ENCODE assay signal across 31 cellular contexts in the genomic region with DNA sequence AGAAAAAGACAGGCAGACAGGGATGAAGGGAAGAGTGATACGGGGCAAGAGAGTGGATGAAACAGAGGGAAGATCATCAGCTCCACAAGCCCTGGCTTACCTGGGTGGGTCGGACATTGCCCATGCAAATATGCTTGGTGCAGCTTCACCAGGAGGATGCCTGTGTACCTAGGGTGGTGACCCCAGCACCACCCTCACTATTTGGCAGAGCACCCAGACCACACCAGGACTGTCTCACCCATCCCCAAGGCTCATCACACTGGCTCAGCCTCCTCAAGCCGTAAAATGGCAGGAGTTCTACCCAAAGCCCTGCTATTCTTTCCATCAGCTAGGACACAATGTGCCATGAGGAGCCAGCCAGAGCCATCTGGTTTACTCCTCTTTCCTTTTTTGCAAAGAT. TPM values are rescaled to one million over a fixed set of nuclear protein-coding genes. Genes with fewer than 3 reads are reported as not detected.
"Had no signal": no experiment of that assay in that cellular context is flagged by ENCODE, and none has a peak within 500 bp of the region (broad histone marks: within the 10 kb centered on the region; RNA-seq: fewer than 3 reads in every experiment).

No MANE protein-coding gene starts in this region.

- H3K9ac ChIP-seq: KMS-11, SK-N-SH had no signal

- H3K27me3 ChIP-seq: adrenal gland, body of pancreas, breast epithelium, Peyer's patch had no signal

- ATAC-seq: activated CD4-positive, alpha-beta T cell treated with anti-CD3 and anti-CD28 coated beads for 36 hours; activated CD4-positive, CD25-positive, alpha-beta regulatory T cell treated with anti-CD3 and anti-CD28 coated beads, Interleukin-2, amount 50 U/mL, for 24 hours; activated CD8-positive, alpha-beta T cell treated with anti-CD3 and anti-CD28 coated beads, Interleukin-2, amount 10 ng/mL, durations not matched to agents 7 days and 5 days; activated naive CD4-positive, alpha-beta T cell treated with anti-CD3 and anti-CD28 coated beads, Interleukin-2, amount 50 U/mL, for 72 hours; activated T-cell treated with anti-CD3 and anti-CD28 coated beads, Interleukin-2, amount 50 U/mL, for 4 hours; body of pancreas; PC-3 had no signal

- H3K36me3 ChIP-seq: adrenal gland, breast epithelium, Peyer's patch, SJSA1 had no signal

- DNase-seq: activated CD4-positive, alpha-beta T cell treated with anti-CD3 and anti-CD28 coated beads for 36 hours; activated CD4-positive, alpha-beta T cell treated with anti-CD3 and anti-CD28 coated beads, Interleukin-2, amount 10 ng/mL, durations not matched to agents 7 days and 5 days; activated CD4-positive, alpha-beta T cell treated with anti-CD3 and anti-CD28 coated beads, Interleukin-2, amount 50 U/mL, for 48 hours; activated CD8-positive, alpha-beta T cell treated with anti-CD3 and anti-CD28 coated beads, Interleukin-2, amount 10 ng/mL, durations not matched to agents 7 days and 5 days; activated gamma-delta T cell treated with Interleukin-2 at 50 U/mL for 16 hours; activated naive CD4-positive, alpha-beta T cell treated with anti-CD3 and anti-CD28 coated beads for 36 hours; activated T-cell treated with anti-CD3 and anti-CD28 coated beads, Interleukin-2, amount 50 U/mL, for 4 hours; adrenal gland; body of pancreas; caudate nucleus; cerebellar nuclear complex; MM.1S; NCI-H1092 treated with DMSO at 0.1 percent for 48 hours; NCI-H1417; NCI-H187; NCI-H2081; NCI-H226; NCI-H446 treated with DMSO at 0.1 percent for 48 hours; NCI-H524; NK-92 treated with Interleukin-12 subunit alpha and Interleukin-12 subunit beta, amount 100 ng/mL, for 24 hours; PC-3; RPMI8226; SHP77 treated with DMSO at 0.1 percent for 48 hours; SK-N-SH had no signal

- H3K27ac ChIP-seq: adrenal gland, body of pancreas, breast epithelium, KMS-11, SJSA1 had no signal

- H3K4me1 ChIP-seq: adrenal gland, body of pancreas, breast epithelium, SJSA1 had no signal

- H3K4me3 ChIP-seq: adrenal gland, body of pancreas, breast epithelium, SJSA1 had no signal

- H3K9me3 ChIP-seq: adrenal gland, body of pancreas, breast epithelium, Peyer's patch, SK-N-SH had no signal

- H3K4me2 ChIP-seq: KMS-11, SK-N-SH had no signal

RNA-seq across cellular contexts. Expression of a gene that starts 3.0 kb away (rescaled TPM):
- total RNA-seq: LHCN-M2, PC-3, SJSA1 had no signal
- polyA plus RNA-seq: SK-N-SH had no signal
